ENCODE assay signal across 8 cellular contexts in genomic region chr15:56496635-56497034, GRCh38. TPM values are rescaled to one million over a fixed set of nuclear protein-coding genes. Genes with fewer than 3 reads are reported as not detected.
DNase-seq lines count a peak whose midpoint lies in the region; ATAC-seq, FAIRE-seq and TF ChIP-seq lines count a peak whose summit lies in the region.

No MANE protein-coding gene starts in this region.

- H3K36me3 ChIP-seq in DND-41 (ENCODE audit: insufficient read depth, low read length) (no peaks in the 10 kb centered on the region), RWPE2 (ENCODE audit: low read depth) (no peaks in the 10 kb centered on the region), H1 (ENCODE audit: control insufficient read depth in 2 of 4, insufficient read depth in 4 of 4, low read length in 3 of 4) (no peaks in the 10 kb centered on the region), mesendoderm (ENCODE audit: control insufficient read depth, insufficient read depth, low read length) (no peaks in the 10 kb centered on the region)

- H3K79me2 ChIP-seq in DND-41 (ENCODE audit: insufficient read depth, low read length) (no peaks in the 10 kb centered on the region), H1 (ENCODE audit: control insufficient read depth in 1 of 2, insufficient read depth in 2 of 2, low read length in 2 of 2) (no peaks in the 10 kb centered on the region), mesendoderm (ENCODE audit: control insufficient read depth, insufficient read depth, low read length) (no peaks in the 10 kb centered on the region)

- TF ChIP-seq POLR2A in H1 (IDR thresholded peaks at IDR 0.05; ENCODE audit: control extremely low read depth in 1 of 2, low read depth in 2 of 2, low read length in 2 of 2) = no peak

- H3K4me3 ChIP-seq in DND-41 (ENCODE audit: low read depth in 1 of 2, low read length in 2 of 2) = no peak overlapping the region
- H3K4me3 ChIP-seq in RWPE2 (ENCODE audit: severe bottlenecking) = no peak overlapping the region
- no peak overlapping the region for H3K4me3 ChIP-seq in H1 (ENCODE audit: extremely low read depth in 1 of 4, insufficient read depth in 2 of 4, low read depth in 3 of 4, low read length in 4 of 4)
- no peak overlapping the region for H3K4me3 ChIP-seq in mesendoderm (ENCODE audit: low read length)

- CTCF ChIA-PET in H1 (lab: Charles Lee; ENCODE audit: partially characterized antibody) = interaction anchor here (0.7 to 9.0 kb wide), 10 partner anchors 22 to 631 kb away, joined by 3 to 113 read pairs (median 3); no protein-coding TSS in a partner anchor

- TF ChIP-seq EP300 in H1 (IDR thresholded peaks at IDR 0.05; ENCODE audit: borderline replicate concordance in 1 of 2, low read depth in 2 of 2, low read length in 2 of 2) = no peak

- H2BK5ac ChIP-seq in H1 (ENCODE audit: low read depth, low read length) (no peak overlapping the region), mesendoderm (ENCODE audit: low read length) (no peak overlapping the region)

- no peak for FAIRE-seq in H1 (lab: Jason Lieb, UNC)

- 77% methylated on average over 7 of the region's 7 CpGs; no CpG with 5 or more reads in 1 of the 2 experiments for WGBS in H1 (ENCODE audit: extremely low coverage in 1 of 2, insufficient coverage in 1 of 2, insufficient read length in 1 of 2, insufficient replicate concordance in 2 of 2, low coverage in 1 of 2, low lambda C conversion rate in 2 of 2, missing lambda C conversion rate in 1 of 2), 2 experiments
- WGBS in mesendoderm (ENCODE audit: extremely low coverage, insufficient coverage, low lambda C conversion rate) = no CpG with 5 or more reads among the region's 7 CpGs

- H2BK20ac ChIP-seq in H1 (ENCODE audit: low read length) = no peak overlapping the region

- no peak overlapping the region for H3K4me2 ChIP-seq in DND-41 (ENCODE audit: insufficient read depth, low read length)
- no peak overlapping the region for H3K4me2 ChIP-seq in H1 (ENCODE audit: insufficient read depth in 1 of 2, low read depth in 2 of 2, low read length in 2 of 2)
- H3K4me2 ChIP-seq in mesendoderm (ENCODE audit: low read length) = no peak overlapping the region

- no peak overlapping the region for H2AFZ ChIP-seq in DND-41 (ENCODE audit: low read depth, low read length)
- H2AFZ ChIP-seq in H1 (ENCODE audit: low read length) = no peak overlapping the region

- DNase-seq in DND-41 = peak; percentile 41
- peak; percentile 30 for DNase-seq in NCI-H1092 (lab: John Stamatoyannopoulos, UW)
- no peak for DNase-seq in RWPE2 (ENCODE audit: low spot score)
- DNase-seq in H1 (ENCODE audit: low read depth in 1 of 2, low spot score in 2 of 2) = no peak
- DNase-seq in mesendoderm = peak; percentile 64
- DNase-seq in effector CD4-positive, alpha-beta T cell = no peak

- H4K8ac ChIP-seq in H1 (ENCODE audit: extremely low read depth, insufficient read depth, low read length) = no peak overlapping the region
- H4K8ac ChIP-seq in mesendoderm (ENCODE audit: low read depth, low read length) = no peak overlapping the region

- H3K9ac ChIP-seq in DND-41 (ENCODE audit: low read depth, low read length) (no peak overlapping the region), H1 (replicated peaks in 1 of 4; ENCODE audit: extremely low read depth in 1 of 4, low read depth in 3 of 4, low read length in 3 of 4) (no peak overlapping the region), mesendoderm (ENCODE audit: low read length) (no peak overlapping the region)

- TF ChIP-seq CTCF in DND-41 (IDR thresholded peaks at IDR 0.05; ENCODE audit: borderline replicate concordance, extremely low read depth, low read length, poor library complexity, severe bottlenecking) (peak; percentile 82), RWPE2 (IDR thresholded peaks at IDR 0.05; ENCODE audit: poor library complexity, severe bottlenecking) (peak; percentile 99), H1 (IDR thresholded peaks at IDR 0.05; ENCODE audit: control extremely low read depth in 1 of 3, insufficient read depth in 1 of 3, low read depth in 1 of 3, low read length in 3 of 3) (peak in 2 of 3 experiments; percentile 40 to 68; a peak in 2 of 4 replicates)

- H4K20me1 ChIP-seq in DND-41 (ENCODE audit: insufficient read depth, low read length) (no peaks in the 10 kb centered on the region), H1 (replicated peaks in 1 of 2; ENCODE audit: control insufficient read depth in 1 of 2, insufficient read depth in 2 of 2, low read length in 2 of 2) (no peaks in the 10 kb centered on the region)

- no peaks in the 10 kb centered on the region for H3K79me1 ChIP-seq in H1 (ENCODE audit: low read depth, low read length)
- H3K79me1 ChIP-seq in mesendoderm (ENCODE audit: low read length) = no peaks in the 10 kb centered on the region

- H3K23ac ChIP-seq in H1 (ENCODE audit: insufficient read length) (no peak overlapping the region), mesendoderm (ENCODE audit: low read length) (no peak overlapping the region)

- H3K4ac ChIP-seq in H1 (replicated peaks; ENCODE audit: insufficient read length, low read depth, low read length) (no peak overlapping the region), mesendoderm (ENCODE audit: low read depth, low read length) (no peak overlapping the region)

- peak; percentile 79 to 82 for TF ChIP-seq RAD21 in H1 (IDR thresholded peaks at IDR 0.05 in 1 of 2, conservative IDR thresholded peaks at IDR 0.05 in 1 of 2; ENCODE audit: low read depth in 2 of 2, low read length in 2 of 2)

- H2AK5ac ChIP-seq in H1 (ENCODE audit: low read depth, low read length) (no peak overlapping the region), mesendoderm (ENCODE audit: low read length) (no peak overlapping the region)

- H4K5ac ChIP-seq in H1 (ENCODE audit: insufficient read length, low read depth, low read length) = no peak overlapping the region
- no peak overlapping the region for H4K5ac ChIP-seq in mesendoderm (ENCODE audit: low read length)

- H3K9me3 ChIP-seq in DND-41 (ENCODE audit: insufficient read depth, low read length, severe bottlenecking) = peaks cover 5% of the 10 kb centered on the region
- H3K9me3 ChIP-seq in RWPE2 (ENCODE audit: severe bottlenecking) = no peaks in the 10 kb centered on the region
- H3K9me3 ChIP-seq in H1 (ENCODE audit: insufficient read depth in 2 of 2, low read depth in 1 of 2, low read length in 1 of 2) = no peaks in the 10 kb centered on the region

- no peak overlapping the region for H3K18ac ChIP-seq in H1 (ENCODE audit: extremely low read depth, low read length)
- no peak overlapping the region for H3K18ac ChIP-seq in mesendoderm (ENCODE audit: low read length)

- H2BK120ac ChIP-seq in H1 (replicated peaks; ENCODE audit: low read depth, low read length) (no peak overlapping the region), mesendoderm (ENCODE audit: low read depth, low read length) (no peak overlapping the region)

- H2BK15ac ChIP-seq in H1 (ENCODE audit: low read length) (no peak overlapping the region), mesendoderm (replicated peaks; ENCODE audit: low read depth) (no peak overlapping the region)

- no peak overlapping the region for H2BK12ac ChIP-seq in H1 (ENCODE audit: low read depth, low read length)

- no peak overlapping the region for H4K91ac ChIP-seq in H1 (replicated peaks; ENCODE audit: insufficient read length, low read length)

- H3K23me2 ChIP-seq in H1 (ENCODE audit: low read depth, low read length) = no peaks in the 10 kb centered on the region

- ATAC-seq in DND-41 (ENCODE audit: insufficient read depth, low read depth) (peak; percentile 48), GM21515 (IDR thresholded peaks at IDR 0.05; ENCODE audit: unreplicated experiment) (peak; percentile 64), RWPE2 (ENCODE audit: low read depth) (peak; percentile 86), GM21737 (IDR thresholded peaks at IDR 0.05; ENCODE audit: unreplicated experiment) (no peak)

- POLR2A ChIA-PET in H1 (lab: Charles Lee; ENCODE audit: partially characterized antibody) = interaction anchor here (0.5 to 0.6 kb wide), 2 partner anchors 305 to 369 kb away, joined by 3 read pairs; no protein-coding TSS in a partner anchor

- H3K27ac ChIP-seq in DND-41 (ENCODE audit: low read length) = peak overlapping the region; percentile 71
- no peak overlapping the region for H3K27ac ChIP-seq in RWPE2 (ENCODE audit: poor library complexity, severe bottlenecking)
- H3K27ac ChIP-seq in H1 (ENCODE audit: low read depth, low read length) = no peak overlapping the region
- H3K27ac ChIP-seq in mesendoderm (ENCODE audit: low read depth, low read length) = no peak overlapping the region

- H3K4me1 ChIP-seq in DND-41 (ENCODE audit: insufficient read depth, low read length) = peaks cover 46% of the 10 kb centered on the region
- no peaks in the 10 kb centered on the region for H3K4me1 ChIP-seq in RWPE2 (ENCODE audit: insufficient read depth, poor library complexity, severe bottlenecking)
- no peaks in the 10 kb centered on the region for H3K4me1 ChIP-seq in H1 (replicated peaks in 1 of 4; ENCODE audit: control insufficient read depth in 3 of 4, insufficient read depth in 4 of 4, low read length in 3 of 4)
- H3K4me1 ChIP-seq in mesendoderm (ENCODE audit: control insufficient read depth, low read depth, low read length) = no peaks in the 10 kb centered on the region

- H3K27me3 ChIP-seq in DND-41 (ENCODE audit: insufficient read depth, low read length, poor library complexity) (no peaks in the 10 kb centered on the region), RWPE2 (ENCODE audit: insufficient read depth, poor library complexity, severe bottlenecking) (no peaks in the 10 kb centered on the region), H1 (replicated peaks in 1 of 4; ENCODE audit: control insufficient read depth in 3 of 4, extremely low read depth in 1 of 4, insufficient read depth in 3 of 4, low read length in 3 of 4) (no peaks in the 10 kb centered on the region), mesendoderm (ENCODE audit: insufficient read depth, low read length, poor library complexity) (no peaks in the 10 kb centered on the region)

- H3K14ac ChIP-seq in H1 (ENCODE audit: insufficient read length) = no peak overlapping the region

- no peak overlapping the region for H3K56ac ChIP-seq in H1 (replicated peaks; ENCODE audit: insufficient read length, low read depth, low read length)
- no peak overlapping the region for H3K56ac ChIP-seq in mesendoderm (ENCODE audit: low read length)

TF ChIP-seq in H1, 55 proteins besides CTCF, POLR2A, EP300 and RAD21 (continues in another document):
- TF ChIP-seq TEAD4 (IDR thresholded peaks at IDR 0.05; ENCODE audit: low read depth, low read length) = peak; percentile 45; the same call in 1 of the 2 replicates
- peak; percentile 44; the same call in 1 of the 2 replicates for TF ChIP-seq CEBPB (IDR thresholded peaks at IDR 0.05; ENCODE audit: low read depth, low read length)

RNA-seq across cellular contexts. Expression of gene MNS1, which starts 31.7 kb away (rescaled TPM):
- total RNA-seq in H1 (2021; fragmentation: NEBNext Ultra II Directional; extraction: Animal tissue kit (Norgen Biotek cat#: 25700)) = not detected in 2 replicates
- 0.33 and 0.57 TPM in 2 replicates for polyA plus RNA-seq in H1 (2011; rRNA removed)
- 1.4 TPM for polyA plus RNA-seq in H1 (2011; cell fraction: cytosol; rRNA removed)
- polyA plus RNA-seq in H1 (2011; cell fraction: nucleus; rRNA removed) = 0.30 TPM
- 3.3 to 7.9 TPM (median 3.5 TPM) in 4 replicates for polyA plus RNA-seq in H1 (2012, experiment 1 of 2)
- polyA plus RNA-seq in H1 (2012, experiment 2 of 2) = 0.45 TPM
- 4.8 TPM for polyA plus RNA-seq in H1 (2013, experiment 1 of 2)
- 4.8 TPM for polyA plus RNA-seq in H1 (2013, experiment 2 of 2)
- polyA minus RNA-seq in H1 (2011; rRNA and poly(A)+ RNA removed) = 0.27 and 0.47 TPM in 2 replicates
- 0.73 TPM for polyA minus RNA-seq in H1 (2011; cell fraction: cytosol; rRNA and poly(A)+ RNA removed)
- 3.8 TPM for polyA minus RNA-seq in H1 (2011; cell fraction: nucleus; rRNA and poly(A)+ RNA removed)
- 3.4 TPM for polyA plus RNA-seq in mesendoderm (2013, experiment 1 of 2)
- polyA plus RNA-seq in mesendoderm (2013, experiment 2 of 2) = 3.4 TPM

Comparison
In these comparisons a context has a peak if more than half of its experiments do, and no peak if none do; other contexts are left out.
1. DNase-seq: peak in DND-41 (single experiment), NCI-H1092 (single experiment) and mesendoderm (single experiment); none in RWPE2 (single experiment), H1 (0 of 2) and effector CD4-positive, alpha-beta T cell (single experiment).
2. Peak in every context shown above with its lines, with median percentiles within 50 percentile points of each other: CTCF ChIP-seq.